Comparison of ENCODE assay signal across 12 cellular contexts in the genomic region with DNA sequence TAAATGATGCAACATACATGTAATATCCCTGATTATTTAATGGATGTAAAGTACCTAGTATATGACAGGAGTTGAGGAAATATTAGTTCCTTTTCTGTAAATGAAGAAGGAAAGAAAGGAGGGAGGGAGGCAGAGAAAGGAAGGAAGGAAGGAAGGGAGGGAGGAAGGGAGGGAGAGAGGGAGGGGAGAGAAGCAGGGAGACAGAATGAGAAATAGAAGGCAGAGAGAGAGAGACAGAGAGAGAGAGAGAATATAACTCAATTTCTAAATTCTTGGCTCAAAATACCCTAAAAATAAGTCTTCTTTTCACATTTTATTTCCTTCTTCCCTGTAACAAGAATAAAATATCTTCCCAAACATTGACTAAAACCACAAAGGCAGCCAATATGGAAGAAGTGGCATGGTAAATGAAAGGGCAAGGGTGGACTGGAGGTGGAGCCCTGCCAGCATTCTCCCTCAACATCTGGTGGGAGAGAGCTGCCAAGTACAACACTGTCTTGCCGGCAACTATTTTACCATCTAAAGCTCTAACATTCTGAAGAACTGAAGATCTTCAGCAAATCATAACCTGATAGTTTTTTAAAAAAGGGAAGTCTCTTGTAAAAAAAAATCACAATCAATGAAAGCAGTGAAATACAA.
DNase-seq lines count a peak whose midpoint lies in the region; ATAC-seq and TF ChIP-seq lines count a peak whose summit lies in the region.
"Had no signal": no experiment of that assay in that cellular context is flagged by ENCODE, and none has a peak within 500 bp of the region (broad histone marks: within the 10 kb centered on the region; RNA-seq: fewer than 3 reads in every experiment).

No MANE protein-coding gene starts in this region.

- in situ Hi-C loops in astrocyte of the spinal cord (cut with HindIII; ENCODE audit: low sequenced_read_pairs): no loop called here

- H3K27me3 ChIP-seq in HUES48 (ENCODE audit: control insufficient read depth, insufficient read depth, low read length) (no peaks in the 10 kb centered on the region), layer of hippocampus (ENCODE audit: control insufficient read depth, insufficient read depth, low read length) (no peaks in the 10 kb centered on the region)

- H3K27ac ChIP-seq in 22Rv1 (peak overlapping the region; percentile 88), HUES48 (ENCODE audit: low read depth, low read length) (peak overlapping the region; percentile 43), layer of hippocampus (ENCODE audit: low read depth, low read length) (peak overlapping the region; percentile 52)

- peaks cover 23% of the 10 kb centered on the region for H3K4me1 ChIP-seq in HUES48 (ENCODE audit: control insufficient read depth, insufficient read depth, low read length)

- TF ChIP-seq CTCF in 22Rv1 (IDR thresholded peaks at IDR 0.05): no peak
- TF ChIP-seq CTCF in astrocyte of the spinal cord (IDR thresholded peaks at IDR 0.05; ENCODE audit: low read depth, low read length): no peak
- TF ChIP-seq CTCF in GM10248 (IDR thresholded peaks at IDR 0.05; ENCODE audit: control extremely low read depth, extremely low read depth, low read depth, missing control alignments): no peak

- POLR2A ChIA-PET in GM10248 (lab: Yijun Ruan, JAX): no interaction called here

- no peak overlapping the region for H3K4me3 ChIP-seq in HUES48 (ENCODE audit: low read depth, low read length)
- H3K4me3 ChIP-seq in astrocyte of the spinal cord (ENCODE audit: low read depth, low read length): no peak overlapping the region
- H3K4me3 ChIP-seq: thoracic aorta had no signal

- H3K9me3 ChIP-seq in HUES48 (ENCODE audit: control insufficient read depth, insufficient read depth, low read length): no peaks in the 10 kb centered on the region
- H3K9me3 ChIP-seq: thoracic aorta had no signal

- DNase-seq in astrocyte of the spinal cord (ENCODE audit: low read depth, low spot score) (peak; percentile 95), SKM-1 (lab: John Stamatoyannopoulos, UW; ENCODE audit: unreplicated experiment) (no peak), NCI-H146 treated with DMSO at 0.1 percent for 48 hours (lab: John Stamatoyannopoulos, UW; ENCODE audit: unreplicated experiment) (no peak), GM10248 (ENCODE audit: extremely low spot score) (no peak)
- DNase-seq: CD4-positive, alpha-beta T cell; Karpas-422; T-helper 9 cell had no signal

- CTCF ChIA-PET in GM10248 (lab: Yijun Ruan, JAX): no interaction called here

- H3K9ac ChIP-seq in HUES48 (ENCODE audit: low read depth, low read length): no peak overlapping the region

- ATAC-seq in HG03342 (IDR thresholded peaks at IDR 0.05; ENCODE audit: unreplicated experiment): no peak

- H3K36me3 ChIP-seq in HUES48 (ENCODE audit: control insufficient read depth, insufficient read depth, low read length): peaks cover 4% of the 10 kb centered on the region; the same call in 1 of the 2 replicates
- H3K36me3 ChIP-seq: thoracic aorta had no signal
